30 cellular contexts compared by ENCODE assay signal in genomic region chr1:172168597-172168872, GRCh38.
DNase-seq lines count a peak whose midpoint lies in the region; ATAC-seq, FAIRE-seq and TF ChIP-seq lines count a peak whose summit lies in the region.
"Had no signal": no experiment of that assay in that cellular context is flagged by ENCODE, and none has a peak within 500 bp of the region (broad histone marks: within the 10 kb centered on the region; RNA-seq: fewer than 3 reads in every experiment).

No MANE protein-coding gene starts in this region.

- no peak overlapping the region for H3K4me3 Mint-ChIP-seq in astrocyte (ENCODE audit: unreplicated experiment)
- H3K4me3 Mint-ChIP-seq: activated CD4-positive, alpha-beta T cell treated with anti-CD3 and anti-CD28 coated beads for 36 hours; activated CD8-positive, alpha-beta T cell treated with anti-CD3 and anti-CD28 coated beads for 36 hours; activated T-helper 17 cell treated with anti-CD3 and anti-CD28 coated beads, Interleukin-2, amount 50 U/mL, for 72 hours; CD8-positive, alpha-beta memory T cell; effector memory CD8-positive, alpha-beta T cell; nephron progenitor cell had no signal

- WGBS in mesenchymal stem cell: 61% methylated on average over 2 of the region's 2 CpGs
- WGBS in GM23248 (ENCODE audit: low coverage in 1 of 2, low lambda C conversion rate in 2 of 2, missing lambda C conversion rate in 2 of 2), 2 experiments: 36 to 40% methylated on average over 2 of the region's 2 CpGs

- no peaks in the 10 kb centered on the region for H3K79me1 ChIP-seq in mesenchymal stem cell (replicated peaks; ENCODE audit: low read length, poor library complexity, severe bottlenecking)

- H3K4me3 ChIP-seq in astrocyte (ENCODE audit: insufficient read depth, low read depth, low read length) (no peak overlapping the region), mesenchymal stem cell (ENCODE audit: insufficient read depth in 1 of 2, low read depth in 1 of 2, low read length in 2 of 2) (no peak overlapping the region), GM23248 (no peak overlapping the region)
- H3K4me3 ChIP-seq: coronary artery, lower lobe of right lung, ovary had no signal

- no peaks in the 10 kb centered on the region for H3K9me3 Mint-ChIP-seq in astrocyte (ENCODE audit: unreplicated experiment)
- H3K9me3 Mint-ChIP-seq: activated CD8-positive, alpha-beta T cell treated with anti-CD3 and anti-CD28 coated beads for 36 hours; activated T-helper 17 cell treated with anti-CD3 and anti-CD28 coated beads, Interleukin-2, amount 50 U/mL, for 72 hours; CD8-positive, alpha-beta memory T cell; effector memory CD8-positive, alpha-beta T cell; nephron progenitor cell had no signal

- H3K4me2 ChIP-seq in astrocyte (ENCODE audit: low read length): peak overlapping the region; percentile 41
- peak overlapping the region; percentile 39 for H3K4me2 ChIP-seq in mesenchymal stem cell (ENCODE audit: low read length, poor library complexity, severe bottlenecking)
- no peak overlapping the region for H3K4me2 ChIP-seq in GM23248 (ENCODE audit: unreplicated experiment)
- H3K4me2 ChIP-seq: KMS-11 had no signal

- H2AK5ac ChIP-seq in mesenchymal stem cell (ENCODE audit: low read length, severe bottlenecking): peak overlapping the region; percentile 92

- H2BK12ac ChIP-seq in mesenchymal stem cell (ENCODE audit: low read length in 2 of 2): peak overlapping the region in 1 of 2 experiments; percentile 52

- H2BK15ac ChIP-seq in mesenchymal stem cell (ENCODE audit: low read depth, poor library complexity, severe bottlenecking): no peak overlapping the region

- no peaks in the 10 kb centered on the region for H3K36me3 ChIP-seq in astrocyte (ENCODE audit: insufficient read depth, low read length)
- H3K36me3 ChIP-seq in mesenchymal stem cell (ENCODE audit: control insufficient read depth in 1 of 2, insufficient read depth in 2 of 2, low read depth in 1 of 2, low read length in 2 of 2): no peaks in the 10 kb centered on the region
- H3K36me3 ChIP-seq in GM23248 (ENCODE audit: low read depth): no peaks in the 10 kb centered on the region
- H3K36me3 ChIP-seq: lower lobe of right lung, ovary had no signal

- H3K9ac ChIP-seq in astrocyte (ENCODE audit: low read length): no peak overlapping the region
- H3K9ac ChIP-seq in mesenchymal stem cell (ENCODE audit: low read length): no peak overlapping the region
- H3K9ac ChIP-seq in GM23248: no peak overlapping the region
- H3K9ac ChIP-seq: KMS-11 had no signal

- peaks cover 13% of the 10 kb centered on the region for H3K4me1 ChIP-seq in astrocyte (ENCODE audit: insufficient read depth, low read length)
- peaks cover 3% of the 10 kb centered on the region for H3K4me1 ChIP-seq in mesenchymal stem cell (ENCODE audit: control insufficient read depth, insufficient read depth, low read depth, low read length)
- H3K4me1 ChIP-seq in GM23248 (ENCODE audit: insufficient read depth): peaks cover 20% of the 10 kb centered on the region
- H3K4me1 ChIP-seq: lower lobe of right lung had no signal

- no peaks in the 10 kb centered on the region for H3K9me3 ChIP-seq in astrocyte (ENCODE audit: insufficient read depth, low read depth, low read length)
- no peaks in the 10 kb centered on the region for H3K9me3 ChIP-seq in mesenchymal stem cell (ENCODE audit: control insufficient read depth, low read length)
- H3K9me3 ChIP-seq in GM23248 (ENCODE audit: low read depth): no peaks in the 10 kb centered on the region
- H3K9me3 ChIP-seq: lower lobe of right lung, ovary had no signal

- no peak for DNase-seq in GM19239 (ENCODE audit: insufficient read length, low spot score)
- no peak for DNase-seq in astrocyte (ENCODE audit: low read depth)
- no peak for DNase-seq in mesenchymal stem cell
- DNase-seq in sciatic nerve (ENCODE audit: low spot score): no peak
- no peak for DNase-seq in GM23248
- DNase-seq in NCI-H774 (lab: John Stamatoyannopoulos, UW): no peak
- no peak for DNase-seq in NCI-H446 (lab: John Stamatoyannopoulos, UW)
- DNase-seq: activated CD4-positive, alpha-beta T cell treated with anti-CD3 and anti-CD28 coated beads for 36 hours; activated CD8-positive, alpha-beta T cell treated with anti-CD3 and anti-CD28 coated beads for 36 hours; activated naive CD4-positive, alpha-beta T cell treated with anti-CD3 and anti-CD28 coated beads, Interleukin-2, amount 50 U/mL, for 16 hours; amniotic stem cell; CD8-positive, alpha-beta memory T cell; DMS 273 treated with DMSO at 0.1 percent for 48 hours; effector memory CD8-positive, alpha-beta T cell; erythroblast; glutamatergic neuron; lower lobe of right lung; NCI-H2227 treated with DMSO at 0.1 percent for 48 hours; nephron progenitor cell; ovary; SIG-M5; stimulated activated naive CD4-positive, alpha-beta T cell treated with Interleukin-2 at 50 U/mL for 16 hours; T-helper 9 cell had no signal

- no peak overlapping the region for H2BK120ac ChIP-seq in mesenchymal stem cell (ENCODE audit: low read depth, low read length)

- H2BK5ac ChIP-seq in mesenchymal stem cell (ENCODE audit: low read depth, low read length, poor library complexity, severe bottlenecking): peak overlapping the region; percentile 82

- H3K27me3 Mint-ChIP-seq in astrocyte (ENCODE audit: low read depth, unreplicated experiment): no peaks in the 10 kb centered on the region
- H3K27me3 Mint-ChIP-seq: activated CD4-positive, alpha-beta T cell treated with anti-CD3 and anti-CD28 coated beads for 36 hours had no signal

- peaks cover 16% of the 10 kb centered on the region for H3K4me1 Mint-ChIP-seq in astrocyte (ENCODE audit: low read depth, unreplicated experiment)
- H3K4me1 Mint-ChIP-seq: activated CD4-positive, alpha-beta T cell treated with anti-CD3 and anti-CD28 coated beads for 36 hours; activated T-helper 17 cell treated with anti-CD3 and anti-CD28 coated beads, Interleukin-2, amount 50 U/mL, for 72 hours; CD8-positive, alpha-beta memory T cell; nephron progenitor cell had no signal

- no peak for ATAC-seq in sciatic nerve
- ATAC-seq: activated CD4-positive, alpha-beta T cell treated with anti-CD3 and anti-CD28 coated beads for 36 hours; activated CD8-positive, alpha-beta T cell treated with anti-CD3 and anti-CD28 coated beads for 36 hours; activated T-helper 17 cell treated with anti-CD3 and anti-CD28 coated beads, Interleukin-2, amount 50 U/mL, for 72 hours; effector memory CD8-positive, alpha-beta T cell; HCT116; Panc1 had no signal

- H2AFZ ChIP-seq in astrocyte (ENCODE audit: low read depth, low read length) (no peak overlapping the region), mesenchymal stem cell (ENCODE audit: low read depth, low read length) (no peak overlapping the region), GM23248 (no peak overlapping the region)

- H3K27me3 ChIP-seq in astrocyte (ENCODE audit: insufficient read depth, low read length): no peaks in the 10 kb centered on the region
- no peaks in the 10 kb centered on the region for H3K27me3 ChIP-seq in mesenchymal stem cell (ENCODE audit: control insufficient read depth in 1 of 2, insufficient read depth in 1 of 2, low read length in 2 of 2)
- H3K27me3 ChIP-seq in GM23248 (replicated peaks; ENCODE audit: insufficient read depth): no peaks in the 10 kb centered on the region
- H3K27me3 ChIP-seq: ovary had no signal

- peak overlapping the region; percentile 0; the same call in 1 of the 2 replicates for H3K27ac ChIP-seq in 22Rv1
- no peak overlapping the region for H3K27ac ChIP-seq in astrocyte (ENCODE audit: low read depth, low read length)
- H3K27ac ChIP-seq in mesenchymal stem cell (ENCODE audit: low read length, poor library complexity, severe bottlenecking): peak overlapping the region; percentile 98
- H3K27ac ChIP-seq in GM23248: no peak overlapping the region
- H3K27ac ChIP-seq: coronary artery, KMS-11, lower lobe of right lung, ovary had no signal

- H3K27ac Mint-ChIP-seq in astrocyte (ENCODE audit: unreplicated experiment): peak overlapping the region; percentile 55
- H3K27ac Mint-ChIP-seq: activated CD4-positive, alpha-beta T cell treated with anti-CD3 and anti-CD28 coated beads for 36 hours; activated CD8-positive, alpha-beta T cell treated with anti-CD3 and anti-CD28 coated beads for 36 hours; activated T-helper 17 cell treated with anti-CD3 and anti-CD28 coated beads, Interleukin-2, amount 50 U/mL, for 72 hours; CD8-positive, alpha-beta memory T cell; effector memory CD8-positive, alpha-beta T cell; nephron progenitor cell had no signal

- no peak overlapping the region for H4K8ac ChIP-seq in mesenchymal stem cell (ENCODE audit: low read length)

- no peaks in the 10 kb centered on the region for H4K20me1 ChIP-seq in astrocyte (ENCODE audit: insufficient read depth, low read length)
- H4K20me1 ChIP-seq in GM23248 (ENCODE audit: insufficient read depth): no peaks in the 10 kb centered on the region

- H3K14ac ChIP-seq in mesenchymal stem cell (ENCODE audit: low read length in 2 of 2): no peak overlapping the region

- H3K79me2 ChIP-seq in astrocyte (ENCODE audit: insufficient read depth, low read length) (no peaks in the 10 kb centered on the region), GM23248 (ENCODE audit: insufficient read depth) (no peaks in the 10 kb centered on the region)

- no peak overlapping the region for H3K4ac ChIP-seq in mesenchymal stem cell (ENCODE audit: low read depth in 1 of 2, low read length in 2 of 2)

- H3F3A ChIP-seq in GM23248 (ENCODE audit: insufficient read depth): peaks cover 10% of the 10 kb centered on the region; the same call in 1 of the 2 replicates

- in situ Hi-C loops in GM23248 (cut with MboI): no loop called here

- intact Hi-C loops in sciatic nerve (cut with DNase I): no loop called here

- no peaks in the 10 kb centered on the region for H3K36me3 Mint-ChIP-seq in astrocyte (ENCODE audit: low read depth, unreplicated experiment)

- FAIRE-seq in GM19239 (lab: Jason Lieb, UNC): peak; percentile 76
- FAIRE-seq in astrocyte (lab: Jason Lieb, UNC): no peak
- FAIRE-seq: bronchial epithelial cell had no signal

- H3K23ac ChIP-seq in mesenchymal stem cell (ENCODE audit: low read length in 2 of 2): no peak overlapping the region

- TF ChIP-seq CTCF in 22Rv1 (IDR thresholded peaks at IDR 0.05) (no peak), astrocyte (IDR thresholded peaks at IDR 0.05; ENCODE audit: insufficient read depth, low read depth, low read length) (no peak)

- no peaks in the 10 kb centered on the region for H3K9me2 ChIP-seq in GM23248 (ENCODE audit: insufficient read depth)

- peak overlapping the region; percentile 39 for H4K91ac ChIP-seq in mesenchymal stem cell (ENCODE audit: low read length)

- peak overlapping the region in 1 of 2 experiments; percentile 37 for H3K18ac ChIP-seq in mesenchymal stem cell (ENCODE audit: low read depth in 1 of 2, low read length in 2 of 2)

Comparison
In these comparisons a context has a peak if more than half of its experiments do, and no peak if none do; other contexts are left out.
1. H3K27ac ChIP-seq: peak in 22Rv1 (single experiment) and mesenchymal stem cell (single experiment); none in astrocyte (single experiment) and GM23248 (single experiment).